Comparison of ENCODE assay signal across 17 cellular contexts in genomic region chr10:69864321-69864720, GRCh38.
DNase-seq lines count a peak whose midpoint lies in the region; ATAC-seq, FAIRE-seq and TF ChIP-seq lines count a peak whose summit lies in the region.
"Had no signal": no experiment of that assay in that cellular context is flagged by ENCODE, and none has a peak within 500 bp of the region (broad histone marks: within the 10 kb centered on the region; RNA-seq: fewer than 3 reads in every experiment).

No MANE protein-coding gene starts in this region.

- WGBS in smooth muscle cell (ENCODE audit: low lambda C conversion rate), result 21% methylated on average over 3 of the region's 3 CpGs

- intact Hi-C loops in natural killer cell (cut with micrococcal nuclease) (no loop called here), left ventricle myocardium superior (cut with micrococcal nuclease) (no loop called here)

- H3F3A ChIP-seq in smooth muscle cell (ENCODE audit: low read depth), result peaks cover 9% of the 10 kb centered on the region

- H3K9me3 Mint-ChIP-seq in natural killer cell, result no peaks in the 10 kb centered on the region

- H3K4me3 ChIP-seq in smooth muscle cell (no peak overlapping the region), BE2C (ENCODE audit: low read depth, low read length) (no peak overlapping the region)
- H3K4me3 ChIP-seq: cardiac muscle cell, gastrocnemius medialis had no signal

- H3K27ac ChIP-seq in smooth muscle cell (ENCODE audit: low read depth), result peak overlapping the region; percentile 55
- H3K27ac ChIP-seq: gastrocnemius medialis, VCaP had no signal

- H3K4me1 ChIP-seq in smooth muscle cell (ENCODE audit: low read depth) (peaks cover 33% of the 10 kb centered on the region), BE2C (peaks cover 8% of the 10 kb centered on the region)

- TF ChIP-seq CTCF in smooth muscle cell (IDR thresholded peaks at IDR 0.05; ENCODE audit: borderline replicate concordance, insufficient read depth, poor library complexity, severe bottlenecking) (no peak), GM13977 (IDR thresholded peaks at IDR 0.05; ENCODE audit: extremely low read depth, insufficient read depth, missing control alignments) (no peak), BE2C (IDR thresholded peaks at IDR 0.05; ENCODE audit: low read depth, low read length) (no peak), natural killer cell (IDR thresholded peaks at IDR 0.05) (no peak)

- H3K4me2 ChIP-seq in smooth muscle cell, result peak overlapping the region; percentile 43

- no peak overlapping the region for H3K4me3 Mint-ChIP-seq in natural killer cell

- in situ Hi-C loops in GM13977 (cut with MboI; ENCODE audit: low pct_unique_long_range_greater_than_20kb, low sequenced_read_pairs, unreplicated experiment), result no loop called here

- FAIRE-seq in H54 (lab: Jason Lieb, UNC), result peak; percentile 20
- FAIRE-seq: GM12892 had no signal

- peak; percentile 57 for DNase-seq in H54 (ENCODE audit: insufficient read length, low spot score)
- peak; percentile 49 for DNase-seq in T1000 (lab: John Stamatoyannopoulos, UW)
- DNase-seq in fibroblast of peridontal ligament (ENCODE audit: extremely low read depth), result peak; percentile 80
- no peak for DNase-seq in smooth muscle cell (lab: John Stamatoyannopoulos, UW; ENCODE audit: unreplicated experiment)
- DNase-seq in GM13977 (ENCODE audit: low spot score), result no peak
- no peak for DNase-seq in BE2C
- DNase-seq in natural killer cell, result no peak
- no peak for DNase-seq in left ventricle myocardium superior
- DNase-seq: gastrocnemius medialis; occipital lobe; SHP77 treated with DMSO at 0.1 percent for 48 hours; stimulated activated CD4-positive, alpha-beta T cell treated with anti-CD3 and anti-CD28 coated beads, Interleukin-4, amount 100 ng/mL, for 1 hour; substantia nigra had no signal

- no peak overlapping the region for H3K9ac ChIP-seq in smooth muscle cell (ENCODE audit: low read depth)

- H3K36me3 Mint-ChIP-seq in natural killer cell, result no peaks in the 10 kb centered on the region

- H2AFZ ChIP-seq in smooth muscle cell (ENCODE audit: low read depth), result no peak overlapping the region

- H4K20me1 ChIP-seq in smooth muscle cell (ENCODE audit: low read depth), result no peaks in the 10 kb centered on the region

- H3K27me3 Mint-ChIP-seq in natural killer cell (ENCODE audit: low read depth in 2 of 2), result no peaks in the 10 kb centered on the region

- peaks cover 6 to 26% of the 10 kb centered on the region in 2 donors for H3K4me1 Mint-ChIP-seq in natural killer cell

- no peaks in the 10 kb centered on the region for H3K79me2 ChIP-seq in smooth muscle cell (ENCODE audit: low read depth)

- no peak for TF ChIP-seq POLR2A in H54 (IDR thresholded peaks at IDR 0.05; ENCODE audit: low read depth, low read length)

- H3K9me3 ChIP-seq in smooth muscle cell (replicated peaks; ENCODE audit: low read depth) (no peaks in the 10 kb centered on the region), BE2C (no peaks in the 10 kb centered on the region)
- H3K9me3 ChIP-seq: gastrocnemius medialis had no signal

- H3K27me3 ChIP-seq in smooth muscle cell (ENCODE audit: low read depth) (no peaks in the 10 kb centered on the region), BE2C (no peaks in the 10 kb centered on the region)
- H3K27me3 ChIP-seq: cardiac muscle cell, gastrocnemius medialis had no signal

- ATAC-seq in natural killer cell (no peak), left ventricle myocardium superior (no peak)
- ATAC-seq: gastrocnemius medialis, left lobe of liver had no signal

- no peaks in the 10 kb centered on the region for H3K36me3 ChIP-seq in smooth muscle cell (ENCODE audit: low read depth)
- H3K36me3 ChIP-seq in BE2C, result no peaks in the 10 kb centered on the region
- H3K36me3 ChIP-seq: cardiac muscle cell, gastrocnemius medialis had no signal

- H3K27ac Mint-ChIP-seq in natural killer cell, result no peak overlapping the region

Comparison
In these comparisons a context has a peak if more than half of its experiments do, and no peak if none do; other contexts are left out.
1. DNase-seq: peak in H54 (single experiment), T1000 (single experiment) and fibroblast of peridontal ligament (single experiment); none in smooth muscle cell (single experiment), GM13977 (single experiment), BE2C (single experiment), natural killer cell (single experiment) and left ventricle myocardium superior (single experiment).